Comparison of ENCODE assay signal across 1 cellular context in genomic region chr2:110677530-110678456, GRCh38.
TF ChIP-seq lines count a peak whose summit lies in the region.

TSS of gene BUB1 (minus strand) at chr2:110678063. CDS start at chr2:110677995, 68 bp downstream.

TF ChIP-seq in HepG2, 621 proteins besides CTCF, POLR2A, EP300 and RAD21 (continued from another document and continues in another):
- TF ChIP-seq ZFP91 (CRISPR knock-in tag; IDR thresholded peaks at IDR 0.05; ENCODE audit: borderline replicate concordance): peak; percentile 87; the same call in 1 of the 2 replicates
- TF ChIP-seq ZNF678 (CRISPR knock-in tag; IDR thresholded peaks at IDR 0.05): peak; percentile 41; the same call in 1 of the 2 replicates
- TF ChIP-seq SKIL (CRISPR knock-in tag; IDR thresholded peaks at IDR 0.05; ENCODE audit: borderline replicate concordance): no peak; the same call in 1 of the 2 replicates
- TF ChIP-seq MIXL1 (CRISPR knock-in tag; IDR thresholded peaks at IDR 0.05): no peak
- no peak for TF ChIP-seq SRF (IDR thresholded peaks at IDR 0.05; ENCODE audit: low read depth, low read length)
- TF ChIP-seq SIX1 (CRISPR knock-in tag; IDR thresholded peaks at IDR 0.05; ENCODE audit: borderline replicate concordance): no peak
- TF ChIP-seq CBX2 (IDR thresholded peaks at IDR 0.05; ENCODE audit: low read depth, low read length): no peak
- TF ChIP-seq CBX2 (CRISPR knock-in tag; IDR thresholded peaks at IDR 0.05; ENCODE audit: low read depth): no peak
- TF ChIP-seq BRF2 (CRISPR knock-in tag; IDR thresholded peaks at IDR 0.05): peak; percentile 36; the same call in 1 of the 2 replicates
- TF ChIP-seq CBX5 (CRISPR knock-in tag; IDR thresholded peaks at IDR 0.05; ENCODE audit: borderline replicate concordance): no peak
- peak; percentile 54 for TF ChIP-seq UBTF (CRISPR knock-in tag; IDR thresholded peaks at IDR 0.05)
- no peak for TF ChIP-seq TCF7 (IDR thresholded peaks at IDR 0.05; ENCODE audit: low read depth)
- no peak for TF ChIP-seq SRSF1 (optimal IDR thresholded peaks at IDR 0.05; ENCODE audit: low read depth, low read length)
- TF ChIP-seq ZFYVE20 (CRISPR knock-in tag; IDR thresholded peaks at IDR 0.05; ENCODE audit: borderline replicate concordance, low read depth): peak; percentile 73; the same call in 1 of the 2 replicates
- no peak; the same call in 1 of the 2 replicates for TF ChIP-seq ZNF3 (CRISPR knock-in tag; IDR thresholded peaks at IDR 0.05)
- TF ChIP-seq ZNF24 (IDR thresholded peaks at IDR 0.05): no peak
- TF ChIP-seq ZNF749 (CRISPR knock-in tag; IDR thresholded peaks at IDR 0.05; ENCODE audit: borderline replicate concordance): peak; percentile 70; the same call in 1 of the 2 replicates
- TF ChIP-seq ZNF747 (CRISPR knock-in tag; IDR thresholded peaks at IDR 0.05; ENCODE audit: borderline replicate concordance): no peak
- TF ChIP-seq ISL2 (CRISPR knock-in tag; IDR thresholded peaks at IDR 0.05): peak; percentile 12; the same call in 1 of the 2 replicates
- no peak for TF ChIP-seq ZBTB40 (IDR thresholded peaks at IDR 0.05)
- no peak for TF ChIP-seq ZBTB40 (CRISPR knock-in tag; IDR thresholded peaks at IDR 0.05)
- no peak for TF ChIP-seq WIZ (CRISPR knock-in tag; IDR thresholded peaks at IDR 0.05)
- TF ChIP-seq PCBP2 (optimal IDR thresholded peaks at IDR 0.05; ENCODE audit: low read depth, low read length, poor library complexity, severe bottlenecking): no peak
- no peak for TF ChIP-seq ZBTB8A (CRISPR knock-in tag; IDR thresholded peaks at IDR 0.05; ENCODE audit: borderline replicate concordance, low read depth)
- TF ChIP-seq ZNF883 (CRISPR knock-in tag; IDR thresholded peaks at IDR 0.05; ENCODE audit: not compliant biosample characterization): peak; percentile 62
- TF ChIP-seq ZNF598 (CRISPR knock-in tag; IDR thresholded peaks at IDR 0.05; ENCODE audit: borderline replicate concordance): 0 out of 2 replicates have a peak, but pooled peaks have one; percentile 74
- no peak for TF ChIP-seq TERF1 (CRISPR knock-in tag; IDR thresholded peaks at IDR 0.05)
- no peak for TF ChIP-seq ZXDC (CRISPR knock-in tag; IDR thresholded peaks at IDR 0.05)
- TF ChIP-seq MIER3 (CRISPR knock-in tag; IDR thresholded peaks at IDR 0.05; ENCODE audit: borderline replicate concordance): 0 out of 2 replicates have a peak, but pooled peaks have one; percentile 42
- no peak for TF ChIP-seq TEF (CRISPR knock-in tag; IDR thresholded peaks at IDR 0.05)
- TF ChIP-seq ZNF205 (CRISPR knock-in tag; IDR thresholded peaks at IDR 0.05): no peak
- TF ChIP-seq RARG (CRISPR knock-in tag; IDR thresholded peaks at IDR 0.05; ENCODE audit: low read depth): no peak
